ENCODE assay signal across 8 cellular contexts in genomic region chr3:52453496-52454234, GRCh38. TPM values are rescaled to one million over a fixed set of nuclear protein-coding genes. Genes with fewer than 3 reads are reported as not detected.
A peak's percentile ranks its signal among the peaks of the same experiment; 100 is the strongest.
DNase-seq lines count a peak whose midpoint lies in the region; ATAC-seq and TF ChIP-seq lines count a peak whose summit lies in the region.

TNNC1 (minus strand) TSS chr3:52454041; CDS start chr3:52454015, 26 bp downstream.

- peaks cover 26% of the 10 kb centered on the region for H3K4me1 Mint-ChIP-seq in T-helper 17 cell

- no peak for TF ChIP-seq CTCF in psoas muscle (IDR thresholded peaks at IDR 0.05)

- peak within 1 kb of the TSS; percentile 96 for H3K4me3 Mint-ChIP-seq in T-helper 17 cell

- peaks cover 5 to 13% of the 10 kb centered on the region in 2 donors for H3K36me3 ChIP-seq in psoas muscle (ENCODE audit: insufficient read depth in 1 of 2, low read depth in 1 of 2)

- peak within 1 kb of the TSS; percentile 87; the same call in 1 of the 2 replicates for H3K4me3 ChIP-seq in GM08714 (ENCODE audit: low read length)
- H3K4me3 ChIP-seq in psoas muscle, result peak within 1 kb of the TSS; percentile 73

- intact Hi-C loops in Right ventricle myocardium inferior (cut with DNase I) (no loop called here), psoas muscle (cut with DNase I) (no loop called here)

- H3K27me3 Mint-ChIP-seq in T-helper 17 cell, result no peaks in the 10 kb centered on the region

- WGBS in psoas muscle, 3 donors, result 39 to 47% (median 44%) methylated on average over 16 of the region's 16 CpGs

- H3K27ac Mint-ChIP-seq in T-helper 17 cell, result peak within 1 kb of the TSS; percentile 100

- ATAC-seq in T-helper 17 cell (no peak), Right ventricle myocardium inferior (peak; percentile 51), psoas muscle (peak; percentile 38 to 59 (median 50)), HG03439 (IDR thresholded peaks at IDR 0.05; ENCODE audit: unreplicated experiment) (no peak), HG03108 (IDR thresholded peaks at IDR 0.05; ENCODE audit: unreplicated experiment) (no peak)

- no peaks in the 10 kb centered on the region for H3K9me3 ChIP-seq in T-helper 17 cell (ENCODE audit: control insufficient read depth, low read length, poor library complexity, severe bottlenecking)
- H3K9me3 ChIP-seq in psoas muscle, result no peaks in the 10 kb centered on the region

- H3K27me3 ChIP-seq in psoas muscle (ENCODE audit: insufficient read depth in 3 of 3, low read length in 2 of 3), result no peaks in the 10 kb centered on the region

- H3K4me1 ChIP-seq in psoas muscle, result peaks cover 40% of the 10 kb centered on the region

- no peaks in the 10 kb centered on the region for H3K36me3 Mint-ChIP-seq in T-helper 17 cell (ENCODE audit: low read depth)

- DNase-seq in T-helper 17 cell (no peak), Right ventricle myocardium inferior (ENCODE audit: missing footprints) (peak; percentile 77), psoas muscle (peak; percentile 59 to 86), DMS79 treated with DMSO at 0.1 percent for 48 hours (lab: John Stamatoyannopoulos, UW) (no peak), NCI-H510A (lab: John Stamatoyannopoulos, UW) (no peak)

- peak within 1 kb of the TSS; percentile 90 for H3K27ac ChIP-seq in psoas muscle

RNA-seq across cellular contexts. Expression of gene TNNC1, which starts in this region (rescaled TPM):
- total RNA-seq in T-helper 17 cell (1 to 10 TPM; 3.7 to 3.8 TPM), Right ventricle myocardium inferior (9,051 TPM), psoas muscle (1,000 to 10,000 TPM; 5,645 to 6,422 (median 6,257) TPM)
- polyA plus RNA-seq in psoas muscle, result 1,000 to 10,000 TPM; 4,153 to 7,172 (median 6,558) TPM

Comparison
In these comparisons a context has a peak if more than half of its experiments do, and no peak if none do; other contexts are left out.
1. RNA of gene TNNC1 (total RNA-seq): 9,051 TPM in Right ventricle myocardium inferior (single experiment) and 5,645 to 6,422 TPM in psoas muscle; 3.7 to 3.8 TPM in T-helper 17 cell; every median in the first group is over 1,000 times any median in the second.
2. ATAC-seq: peak in Right ventricle myocardium inferior (single experiment) and psoas muscle (4 of 4); none in T-helper 17 cell (single experiment), HG03439 (single experiment) and HG03108 (single experiment).
3. DNase-seq: peak in Right ventricle myocardium inferior (single experiment) and psoas muscle (2 of 2); none in T-helper 17 cell (0 of 3), DMS79 treated with DMSO at 0.1 percent for 48 hours (single experiment) and NCI-H510A (single experiment).